17 cellular contexts compared by ENCODE assay signal in the genomic region with DNA sequence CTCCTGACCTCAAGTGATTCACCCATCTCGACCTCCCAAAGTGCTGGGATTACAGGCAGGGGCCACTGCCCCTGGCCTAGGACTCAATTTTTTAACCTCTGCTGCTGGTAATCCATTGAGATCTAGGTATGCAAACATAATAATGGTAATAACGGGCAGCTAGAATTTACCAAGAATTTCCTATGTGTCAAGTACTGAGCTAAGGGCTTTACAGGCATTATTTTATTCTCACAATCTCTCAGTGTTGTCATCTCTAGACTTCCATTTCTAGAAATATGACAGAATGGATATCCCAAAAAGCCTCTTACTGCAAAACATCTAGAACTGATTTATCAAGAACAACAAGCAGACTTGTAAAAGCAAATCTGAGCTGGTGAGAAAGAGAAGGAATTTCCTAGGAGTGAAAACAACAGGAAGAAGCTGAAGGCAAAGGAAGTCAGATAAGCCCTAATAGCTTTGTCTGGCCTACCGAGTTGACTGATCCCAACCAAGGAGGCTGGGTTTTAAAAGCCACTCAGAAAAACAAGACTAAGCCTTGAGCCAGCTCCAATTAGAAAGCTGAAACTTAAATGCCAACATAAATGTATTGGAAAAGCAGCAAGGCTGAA.
DNase-seq lines count a peak whose midpoint lies in the region; ATAC-seq and TF ChIP-seq lines count a peak whose summit lies in the region.
"Had no signal": no experiment of that assay in that cellular context is flagged by ENCODE, and none has a peak within 500 bp of the region (broad histone marks: within the 10 kb centered on the region; RNA-seq: fewer than 3 reads in every experiment).

No MANE protein-coding gene starts in this region.

- H2BK20ac ChIP-seq in IMR-90 (ENCODE audit: low read depth, low read length), result no peak overlapping the region

- peak overlapping the region; percentile 54; the same call in 1 of the 2 replicates for H4K5ac ChIP-seq in IMR-90 (ENCODE audit: low read depth, low read length)

- DNase-seq in IMR-90 (no peak), glomerular endothelial cell (ENCODE audit: extremely low read depth, low read depth, low spot score) (peak; percentile 96), trophoblast cell (no peak), NCI-H1694 treated with DMSO at 0.1 percent for 48 hours (lab: John Stamatoyannopoulos, UW) (no peak), MCF 10A (ENCODE audit: unreplicated experiment) (no peak)
- DNase-seq in stimulated activated CD4-positive, alpha-beta T cell treated with anti-CD3 and anti-CD28 coated beads, Interleukin-4, amount 100 ng/mL, for 1 hour, result no peak
- DNase-seq: DMS153; HCEC 1CT; NCI-H1048; NCI-H146; NCI-H2107; NCI-H345; NCI-H526 treated with DMSO at 0.1 percent for 48 hours; NK-92 treated with Interleukin-12 subunit alpha and Interleukin-12 subunit beta, amount 100 ng/mL, for 24 hours had no signal

- H4K8ac ChIP-seq in IMR-90 (ENCODE audit: low read depth in 2 of 2, low read length in 2 of 2), result no peak overlapping the region
- H4K8ac ChIP-seq in trophoblast cell (ENCODE audit: low read depth, low read length), result no peak overlapping the region

- H3K27ac ChIP-seq in IMR-90 (ENCODE audit: insufficient read depth, low read length) (no peak overlapping the region), trophoblast cell (ENCODE audit: low read depth, low read length) (peak overlapping the region; percentile 70)
- H3K27ac ChIP-seq: A549, C4-2B had no signal

- TF ChIP-seq RAD21 in IMR-90 (IDR thresholded peaks at IDR 0.05; ENCODE audit: low read length), result no peak

- H3K4me3 ChIP-seq in IMR-90 (ENCODE audit: insufficient read depth, low read depth, low read length) (no peak overlapping the region), trophoblast cell (ENCODE audit: low read depth, low read length) (no peak overlapping the region)
- H3K4me3 ChIP-seq: A549 had no signal

- H2BK5ac ChIP-seq in IMR-90 (ENCODE audit: low read depth, low read length, poor library complexity, severe bottlenecking) (no peak overlapping the region), trophoblast cell (ENCODE audit: low read depth, low read length, poor library complexity) (peak overlapping the region; percentile 27)

- H4K20me1 ChIP-seq in IMR-90 (ENCODE audit: insufficient read depth, low read length), result no peaks in the 10 kb centered on the region

- H3K79me1 ChIP-seq in IMR-90 (ENCODE audit: low read depth in 1 of 2, low read length in 2 of 2) (no peaks in the 10 kb centered on the region), trophoblast cell (ENCODE audit: low read length) (peaks cover 20% of the 10 kb centered on the region)

- no peak for ATAC-seq in IMR-90 (ENCODE audit: low read depth)
- peak; percentile 32 for ATAC-seq in activated T-helper 17 cell treated with anti-CD3 and anti-CD28 coated beads, Interleukin-2, amount 50 U/mL, for 72 hours (replicated peaks)
- ATAC-seq: A549 had no signal

- H3K27me3 Mint-ChIP-seq in activated T-helper 17 cell treated with anti-CD3 and anti-CD28 coated beads, Interleukin-2, amount 50 U/mL, for 72 hours, result no peaks in the 10 kb centered on the region
- H3K27me3 Mint-ChIP-seq in MCF 10A (ENCODE audit: insufficient read depth, unreplicated experiment), result no peaks in the 10 kb centered on the region

- H3K4me2 ChIP-seq in IMR-90 (ENCODE audit: low read depth, low read length) (no peak overlapping the region), trophoblast cell (ENCODE audit: low read length) (no peak overlapping the region)
- H3K4me2 ChIP-seq: A549 had no signal

- H3K9ac ChIP-seq in IMR-90 (ENCODE audit: low read depth, low read length) (no peak overlapping the region), trophoblast cell (ENCODE audit: low read length) (no peak overlapping the region)

- H3K36me3 ChIP-seq in IMR-90 (ENCODE audit: control insufficient read depth, insufficient read depth, low read length) (no peaks in the 10 kb centered on the region), trophoblast cell (ENCODE audit: control insufficient read depth in 1 of 2, insufficient read depth in 2 of 2, low read length in 2 of 2) (no peaks in the 10 kb centered on the region)

- H2AFZ ChIP-seq in IMR-90 (replicated peaks; ENCODE audit: low read length, poor library complexity) (no peak overlapping the region), trophoblast cell (ENCODE audit: insufficient read depth, low read length, poor library complexity) (no peak overlapping the region)

- CTCF ChIA-PET in IMR-90 (lab: Yijun Ruan, JAX), result no interaction called here
- CTCF ChIA-PET in MCF 10A (lab: Yijun Ruan, JAX), result no interaction called here

- intact Hi-C loops in IMR-90 (cut with micrococcal nuclease) (no loop called here), MCF 10A (cut with micrococcal nuclease) (no loop called here)

- H3K27ac Mint-ChIP-seq in activated T-helper 17 cell treated with anti-CD3 and anti-CD28 coated beads, Interleukin-2, amount 50 U/mL, for 72 hours, result no peak overlapping the region
- no peak overlapping the region for H3K27ac Mint-ChIP-seq in MCF 10A (ENCODE audit: low read depth, unreplicated experiment)

- H3K4me1 ChIP-seq in IMR-90 (ENCODE audit: control insufficient read depth, insufficient read depth, low read length), result peaks cover 2% of the 10 kb centered on the region; the same call in 1 of the 2 replicates
- peaks cover 20 to 24% of the 10 kb centered on the region in 2 experiments for H3K4me1 ChIP-seq in trophoblast cell (ENCODE audit: control insufficient read depth in 1 of 2, insufficient read depth in 2 of 2, low read length in 2 of 2)
- H3K4me1 ChIP-seq: A549 had no signal

- H4K12ac ChIP-seq in trophoblast cell (ENCODE audit: low read depth, low read length), result no peak overlapping the region

- H3K23ac ChIP-seq in IMR-90 (ENCODE audit: low read depth, low read length) (no peak overlapping the region), trophoblast cell (ENCODE audit: low read length) (no peak overlapping the region)

- no peaks in the 10 kb centered on the region for H3K36me3 Mint-ChIP-seq in activated T-helper 17 cell treated with anti-CD3 and anti-CD28 coated beads, Interleukin-2, amount 50 U/mL, for 72 hours (ENCODE audit: low read depth)
- H3K36me3 Mint-ChIP-seq in MCF 10A (ENCODE audit: insufficient read depth, unreplicated experiment), result no peaks in the 10 kb centered on the region

- TF ChIP-seq CTCF in IMR-90 (conservative IDR thresholded peaks at IDR 0.05; ENCODE audit: low read depth, low read length), result no peak
- no peak for TF ChIP-seq CTCF in MCF 10A (IDR thresholded peaks at IDR 0.05; ENCODE audit: unreplicated experiment)

- dilution Hi-C loops in IMR-90 (cut with HindIII; ENCODE audit: low sequenced_read_pairs, unreplicated experiment), result no loop called here

- no peak overlapping the region for H3K4ac ChIP-seq in IMR-90 (ENCODE audit: low read depth, low read length)
- peak overlapping the region; percentile 13 for H3K4ac ChIP-seq in trophoblast cell (ENCODE audit: low read depth, low read length)

- TF ChIP-seq POLR2A in IMR-90 (IDR thresholded peaks at IDR 0.05; ENCODE audit: low read depth, low read length), result no peak

- H3K9me1 ChIP-seq in IMR-90 (ENCODE audit: insufficient read depth, low read length), result no peaks in the 10 kb centered on the region

- H3K79me2 ChIP-seq in trophoblast cell (ENCODE audit: control insufficient read depth, insufficient read depth, low read length, poor library complexity), result no peaks in the 10 kb centered on the region

- H2BK12ac ChIP-seq in trophoblast cell (ENCODE audit: low read length), result peak overlapping the region; percentile 89

- H2AK9ac ChIP-seq in IMR-90 (replicated peaks; ENCODE audit: low read depth, low read length, poor library complexity), result no peak overlapping the region

- WGBS in IMR-90 (ENCODE audit: extremely low coverage in 2 of 2, insufficient read length in 1 of 2), 2 experiments, result no CpG with 5 or more reads among the region's 3 CpGs
- WGBS in trophoblast cell (ENCODE audit: extremely low coverage, insufficient coverage, insufficient read length), result no CpG with 5 or more reads among the region's 3 CpGs

- no peak overlapping the region for H2BK15ac ChIP-seq in IMR-90 (ENCODE audit: low read depth, low read length)

- H3K4me3 Mint-ChIP-seq in activated T-helper 17 cell treated with anti-CD3 and anti-CD28 coated beads, Interleukin-2, amount 50 U/mL, for 72 hours, result no peak overlapping the region
- H3K4me3 Mint-ChIP-seq in MCF 10A (ENCODE audit: unreplicated experiment), result no peak overlapping the region

- H3K4me1 Mint-ChIP-seq in activated T-helper 17 cell treated with anti-CD3 and anti-CD28 coated beads, Interleukin-2, amount 50 U/mL, for 72 hours, result no peaks in the 10 kb centered on the region
- H3K4me1 Mint-ChIP-seq in MCF 10A (ENCODE audit: insufficient read depth, unreplicated experiment), result no peaks in the 10 kb centered on the region

- H4K91ac ChIP-seq in IMR-90 (ENCODE audit: insufficient read depth, low read depth, low read length) (no peak overlapping the region), trophoblast cell (ENCODE audit: low read depth, low read length) (peak overlapping the region; percentile 81)

- no peaks in the 10 kb centered on the region for H3K27me3 ChIP-seq in IMR-90 (ENCODE audit: control insufficient read depth, insufficient read depth, low read length)
- H3K27me3 ChIP-seq in trophoblast cell (ENCODE audit: insufficient read depth, low read length), result no peaks in the 10 kb centered on the region

- H3K56ac ChIP-seq in IMR-90 (ENCODE audit: extremely low read depth, insufficient read depth, low read length), result no peak overlapping the region

- BruUV-seq in IMR-90 (replicated peaks; lab: Mats Ljungman, UMichigan) (no TSS peak), MCF 10A (replicated peaks; lab: Mats Ljungman, UMichigan) (no TSS peak)

- no peak overlapping the region for H3K14ac ChIP-seq in IMR-90 (replicated peaks; ENCODE audit: low read depth, low read length)
- H3K14ac ChIP-seq in trophoblast cell (ENCODE audit: low read length), result no peak overlapping the region

- no peaks in the 10 kb centered on the region for H3K9me3 ChIP-seq in IMR-90 (ENCODE audit: control insufficient read depth, insufficient read depth, low read length)
- no peaks in the 10 kb centered on the region for H3K9me3 ChIP-seq in trophoblast cell (ENCODE audit: insufficient read depth, low read depth, low read length)
- H3K9me3 ChIP-seq: A549 had no signal

- POLR2A ChIA-PET in IMR-90 (lab: Charles Lee; ENCODE audit: unreplicated experiment), result no interaction called here
- POLR2A ChIA-PET in MCF 10A (lab: Yijun Ruan, JAX), result interaction anchor here (1.6 kb wide), 1 partner anchor 21 kb away, joined by 4 read pairs; no protein-coding TSS in a partner anchor

- H3K9me3 Mint-ChIP-seq in activated T-helper 17 cell treated with anti-CD3 and anti-CD28 coated beads, Interleukin-2, amount 50 U/mL, for 72 hours, result no peaks in the 10 kb centered on the region
- no peaks in the 10 kb centered on the region for H3K9me3 Mint-ChIP-seq in MCF 10A (ENCODE audit: unreplicated experiment)

- H3K18ac ChIP-seq in IMR-90 (ENCODE audit: low read depth, low read length) (peak overlapping the region; percentile 42; the same call in 1 of the 2 replicates), trophoblast cell (ENCODE audit: low read length) (no peak overlapping the region)

- H2BK120ac ChIP-seq in IMR-90 (ENCODE audit: low read depth, low read length) (no peak overlapping the region), trophoblast cell (ENCODE audit: insufficient read depth, low read length, poor library complexity) (no peak overlapping the region)

- in situ Hi-C loops in IMR-90 (cut with MboI; ENCODE audit: low sequenced_read_pairs), result no loop called here

- no peak overlapping the region for H2AK5ac ChIP-seq in IMR-90 (ENCODE audit: low read depth, low read length)
- no peak overlapping the region for H2AK5ac ChIP-seq in trophoblast cell (ENCODE audit: low read length)
